ENCODE assay signal across 1 cellular context in genomic region chr16:68298312-68298711, GRCh38.
TF ChIP-seq lines count a peak whose summit lies in the region.

No MANE protein-coding gene starts in this region.

TF ChIP-seq in IMR-90, 13 proteins besides CTCF, POLR2A, EP300 and RAD21:
- no peak for TF ChIP-seq CEBPB (IDR thresholded peaks at IDR 0.05; ENCODE audit: low read depth, low read length)
- TF ChIP-seq MAFK (IDR thresholded peaks at IDR 0.05; ENCODE audit: low read depth, low read length), result no peak
- no peak for TF ChIP-seq BHLHE40 (IDR thresholded peaks at IDR 0.05; ENCODE audit: low read depth, low read length)
- no peak for TF ChIP-seq RCOR1 (IDR thresholded peaks at IDR 0.05; ENCODE audit: insufficient replicate concordance, low read length)
TF ChIP-seq in IMR-90: peak in this region for 0.
